Comparison of ENCODE assay signal across 11 cellular contexts in the genomic region with DNA sequence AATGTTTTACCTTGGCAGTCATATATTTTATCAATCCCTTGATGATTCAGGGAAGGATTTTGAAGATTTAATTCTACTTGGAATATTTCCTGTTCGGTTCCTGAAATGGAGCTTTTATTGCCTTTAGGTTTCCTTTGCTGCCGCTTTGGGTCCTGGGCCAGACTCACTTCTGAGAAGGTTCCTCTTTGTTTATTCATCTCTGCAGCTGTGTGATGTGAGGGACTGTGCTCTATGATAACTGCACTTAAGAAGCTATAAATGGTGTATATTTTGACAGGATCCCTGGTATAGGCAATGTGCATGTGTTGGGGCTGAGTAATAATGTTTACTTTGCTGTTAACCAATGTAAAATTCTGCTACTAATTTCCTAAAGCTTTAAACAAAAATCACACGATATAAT. TPM values are rescaled to one million over a fixed set of nuclear protein-coding genes. Genes with fewer than 3 reads are reported as not detected.
DNase-seq lines count a peak whose midpoint lies in the region; ATAC-seq, FAIRE-seq and TF ChIP-seq lines count a peak whose summit lies in the region.
"Not testable (repeated sequence)": the region's sequence is repeated elsewhere in the genome, so short reads cannot be mapped to it uniquely, and the experiment has no call there.
"Had no signal": no experiment of that assay in that cellular context is flagged by ENCODE, and none has a peak within 500 bp of the region (broad histone marks: within the 10 kb centered on the region; RNA-seq: fewer than 3 reads in every experiment).

A gene (minus strand): TSS at position 221 of the 400 bp plus-strand sequence. CDS start 24 bp downstream, at position 197.

- POLR2A ChIA-PET in endothelial cell of umbilical vein (lab: Charles Lee) = not testable (repeated sequence)

- intact Hi-C loops in endothelial cell of umbilical vein (cut with micrococcal nuclease) = not testable (repeated sequence)

- H3K4me2 ChIP-seq in endothelial cell of umbilical vein (ENCODE audit: insufficient read depth, low read length); smooth muscle cell: not testable (repeated sequence)

- H3K27ac Mint-ChIP-seq in activated T-cell treated with anti-CD3 and anti-CD28 coated beads, Interleukin-2, amount 50 U/mL, for 72 hours = not testable (repeated sequence)

- not testable (repeated sequence) for BruUV-seq in endothelial cell of umbilical vein (replicated peaks; lab: Mats Ljungman, UMichigan)

- H3K4me3 ChIP-seq in endothelial cell of umbilical vein (replicated peaks in 1 of 3; ENCODE audit: insufficient read depth in 1 of 3, low read depth in 1 of 3, low read length in 3 of 3); smooth muscle cell: not testable (repeated sequence)

- not testable (repeated sequence) for H4K20me1 ChIP-seq in endothelial cell of umbilical vein (replicated peaks; ENCODE audit: control insufficient read depth, extremely low read depth, insufficient read depth, low read length); smooth muscle cell (ENCODE audit: low read depth)

- H3K79me2 ChIP-seq in endothelial cell of umbilical vein (ENCODE audit: control insufficient read depth, insufficient read depth, low read length); smooth muscle cell (ENCODE audit: low read depth): not testable (repeated sequence)

- not testable (repeated sequence) for H3K9me1 ChIP-seq in endothelial cell of umbilical vein (replicated peaks; ENCODE audit: control insufficient read depth, extremely low read depth, insufficient read depth, low read length)

- not testable (repeated sequence) for H3K27ac ChIP-seq in endothelial cell of umbilical vein (ENCODE audit: insufficient read depth, low read depth, low read length); smooth muscle cell (ENCODE audit: low read depth)

- H3K4me1 Mint-ChIP-seq in activated T-cell treated with anti-CD3 and anti-CD28 coated beads, Interleukin-2, amount 50 U/mL, for 72 hours (ENCODE audit: low read depth) = not testable (repeated sequence)

- not testable (repeated sequence) for TF ChIP-seq POLR2A in endothelial cell of umbilical vein (IDR thresholded peaks at IDR 0.05; ENCODE audit: low read depth, low read length)

- 53% methylated on average over 3 of the region's 3 CpGs for WGBS in smooth muscle cell (ENCODE audit: low lambda C conversion rate)

- not testable (repeated sequence) for H3K9me3 Mint-ChIP-seq in activated T-cell treated with anti-CD3 and anti-CD28 coated beads, Interleukin-2, amount 50 U/mL, for 72 hours

- not testable (repeated sequence) for H3F3A ChIP-seq in smooth muscle cell (ENCODE audit: low read depth)

- H3K9me3 ChIP-seq in endothelial cell of umbilical vein (replicated peaks; ENCODE audit: control insufficient read depth, insufficient read depth, low read length); smooth muscle cell (replicated peaks; ENCODE audit: low read depth): not testable (repeated sequence)

- not testable (repeated sequence) for TF ChIP-seq CTCF in endothelial cell of umbilical vein (IDR thresholded peaks at IDR 0.05; ENCODE audit: extremely low read depth in 1 of 2, insufficient read depth in 1 of 2, low read depth in 1 of 2, low read length in 2 of 2); smooth muscle cell (IDR thresholded peaks at IDR 0.05; ENCODE audit: borderline replicate concordance, insufficient read depth, poor library complexity, severe bottlenecking)

- H3K27me3 Mint-ChIP-seq in activated T-cell treated with anti-CD3 and anti-CD28 coated beads, Interleukin-2, amount 50 U/mL, for 72 hours (ENCODE audit: low read depth) = not testable (repeated sequence)

- H3K36me3 ChIP-seq in endothelial cell of umbilical vein (ENCODE audit: control insufficient read depth in 2 of 2, extremely low read depth in 1 of 2, insufficient read depth in 2 of 2, low read length in 2 of 2); smooth muscle cell (ENCODE audit: low read depth): not testable (repeated sequence)

- H3K36me3 Mint-ChIP-seq in activated T-cell treated with anti-CD3 and anti-CD28 coated beads, Interleukin-2, amount 50 U/mL, for 72 hours (ENCODE audit: insufficient read depth in 2 of 2) = not testable (repeated sequence)

- peak within 1 kb of the TSS in 1 of 2 donors; percentile 41 for H3K4me3 Mint-ChIP-seq in activated T-cell treated with anti-CD3 and anti-CD28 coated beads, Interleukin-2, amount 50 U/mL, for 72 hours

- H3K27me3 ChIP-seq in endothelial cell of umbilical vein (ENCODE audit: control insufficient read depth in 2 of 2, insufficient read depth in 2 of 2, low read length in 2 of 2); smooth muscle cell (ENCODE audit: low read depth): not testable (repeated sequence)

- not testable (repeated sequence) for H2AFZ ChIP-seq in endothelial cell of umbilical vein (ENCODE audit: low read depth, low read length)
- H2AFZ ChIP-seq in smooth muscle cell (ENCODE audit: low read depth) = peak within 1 kb of the TSS; percentile 30

- H3K4me1 ChIP-seq in endothelial cell of umbilical vein (ENCODE audit: control insufficient read depth, extremely low read depth, insufficient read depth, low read length); smooth muscle cell (ENCODE audit: low read depth): not testable (repeated sequence)

- DNase-seq in CMK (ENCODE audit: low read depth) (peak; percentile 4), HT1080 (ENCODE audit: low read depth) (peak; percentile 82), NCI-H146 treated with DMSO at 0.1 percent for 48 hours (lab: John Stamatoyannopoulos, UW; ENCODE audit: unreplicated experiment) (peak; percentile 64), RPMI7951 (ENCODE audit: low read depth) (peak; percentile 86), endothelial cell of umbilical vein (ENCODE audit: low read depth, low spot score) (peak; percentile 83), medulla oblongata (ENCODE audit: extremely low spot score) (peak; percentile 26)
- not testable (repeated sequence) for DNase-seq in activated T-cell treated with anti-CD3 and anti-CD28 coated beads, Interleukin-2, amount 50 U/mL, for 72 hours; smooth muscle cell (lab: John Stamatoyannopoulos, UW; ENCODE audit: unreplicated experiment)

- H3K9ac ChIP-seq in endothelial cell of umbilical vein (replicated peaks; ENCODE audit: extremely low read depth, insufficient read depth, low read length); smooth muscle cell (ENCODE audit: low read depth): not testable (repeated sequence)

- ATAC-seq in activated T-cell treated with anti-CD3 and anti-CD28 coated beads, Interleukin-2, amount 50 U/mL, for 72 hours (replicated peaks in 1 of 2) = peak; percentile 54 to 57

- FAIRE-seq in endothelial cell of umbilical vein (lab: Jason Lieb, UNC) = peak; percentile 62

- CTCF ChIA-PET in endothelial cell of umbilical vein (lab: Charles Lee) = not testable (repeated sequence)

- dilution Hi-C loops in endothelial cell of umbilical vein (cut with MboI; ENCODE audit: extremely low pct_ligation_motif_present, low sequenced_read_pairs) = not testable (repeated sequence)

TF ChIP-seq in endothelial cell of umbilical vein, 7 proteins besides CTCF, POLR2A, EP300 and RAD21:
- TF ChIP-seq FOS (IDR thresholded peaks at IDR 0.05; ENCODE audit: borderline replicate concordance, insufficient read depth, low read length) = peak; percentile 40

RNA-seq across cellular contexts. Expression of the gene that starts here (rescaled TPM):
- not detected in 2 replicates for total RNA-seq in HT1080 (2014; rRNA removed; shearing (Covaris generic))
- 0.47 and 0.57 TPM in 2 replicates for polyA plus RNA-seq in HT1080 (2015; cell fraction: cytosol; rRNA removed)
- polyA plus RNA-seq in HT1080 (2015; cell fraction: nucleus; rRNA removed) = 0.17 and 0.81 TPM in 2 replicates
- total RNA-seq in RPMI7951 (2014; rRNA removed; shearing (Covaris generic)) = 10.5 and 17.4 TPM in 2 replicates
- total RNA-seq in activated T-cell treated with anti-CD3 and anti-CD28 coated beads, Interleukin-2, amount 50 U/mL, for 72 hours = 1 to 10 TPM; 1.4 to 1.9 TPM
- total RNA-seq in endothelial cell of umbilical vein (not detected in 2 replicates), smooth muscle cell (not detected in 2 replicates)
- polyA plus RNA-seq in endothelial cell of umbilical vein (not detected in 2 replicates), smooth muscle cell (not detected in 2 replicates)
- polyA plus RNA-seq in endothelial cell of umbilical vein (2011; cell fraction: cytosol; rRNA removed) = not detected in 2 replicates
- not detected in 2 replicates for polyA plus RNA-seq in endothelial cell of umbilical vein (2011; cell fraction: nucleus; rRNA removed)
- polyA plus RNA-seq in endothelial cell of umbilical vein (2012) = not detected in 2 replicates
- polyA minus RNA-seq in endothelial cell of umbilical vein = not detected in 2 replicates
- polyA minus RNA-seq in endothelial cell of umbilical vein (2011; cell fraction: cytosol; rRNA and poly(A)+ RNA removed) = 26.5 TPM
- polyA minus RNA-seq in endothelial cell of umbilical vein (2011; cell fraction: nucleus; rRNA and poly(A)+ RNA removed) = 1.9 TPM in 1 of 2 replicates, not detected in the other
- total RNA-seq: left ventricle myocardium inferior, SJCRH30, tibial nerve had no signal

Comparison
In these comparisons a context has a peak if more than half of its experiments do, and no peak if none do; other contexts are left out.
1. Peak in DNase-seq in HT1080; RNA of the gene not detected or under 1 TPM.